Comparison of ENCODE assay signal across 22 cellular contexts in the genomic region with DNA sequence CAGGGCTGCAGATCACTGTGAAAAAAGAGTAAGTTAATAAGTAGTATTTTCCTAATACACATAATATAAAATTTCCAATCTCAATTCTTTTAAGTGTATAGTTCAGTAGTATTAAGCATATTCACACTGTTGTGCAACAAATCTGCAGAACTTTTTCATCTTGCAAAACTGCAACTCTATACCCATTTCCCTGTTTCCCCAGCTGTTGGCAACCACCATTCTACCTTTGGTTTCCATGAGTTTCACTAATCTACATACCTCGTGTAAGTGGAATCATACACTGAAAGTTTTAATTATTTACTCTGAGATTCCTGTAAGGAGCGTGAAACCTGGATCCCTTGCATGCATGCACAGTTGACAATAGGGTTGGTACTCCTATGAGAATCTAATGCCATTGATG.
"Had no signal": no experiment of that assay in that cellular context is flagged by ENCODE, and none has a peak within 500 bp of the region (broad histone marks: within the 10 kb centered on the region; RNA-seq: fewer than 3 reads in every experiment).

No MANE protein-coding gene starts in this region.

- DNase-seq: IMR-90, Karpas-422, KG1, MG63, NCI-H1105, NCI-H1417, NCI-H1436 treated with DMSO at 0.1 percent for 48 hours, NCI-H1694, NCI-H187 treated with DMSO at 0.1 percent for 48 hours, NCI-H2029 treated with DMSO at 0.1 percent for 48 hours, NCI-H2171 treated with DMSO at 0.1 percent for 48 hours, NCI-H2227 treated with DMSO at 0.1 percent for 48 hours, NCI-H524, NCI-H526 treated with DMSO at 0.1 percent for 48 hours, NCI-H748 treated with DMSO at 0.1 percent for 48 hours, PC-3, SHP77, SK-N-SH, SW 1271, T-cell had no signal

- H3K4me1 Mint-ChIP-seq: T-cell had no signal

- H3K36me3 ChIP-seq: MG63 had no signal

- H3K4me3 Mint-ChIP-seq: T-cell had no signal

- ATAC-seq: HepG2, Panc1, PC-3, T-cell had no signal

- H3K4me3 ChIP-seq: MG63 had no signal

- H3K27me3 ChIP-seq: MG63 had no signal

- H3K36me3 Mint-ChIP-seq: T-cell had no signal

- H3K27ac Mint-ChIP-seq: T-cell had no signal
